Comparison of ENCODE assay signal across 8 cellular contexts in the genomic region with DNA sequence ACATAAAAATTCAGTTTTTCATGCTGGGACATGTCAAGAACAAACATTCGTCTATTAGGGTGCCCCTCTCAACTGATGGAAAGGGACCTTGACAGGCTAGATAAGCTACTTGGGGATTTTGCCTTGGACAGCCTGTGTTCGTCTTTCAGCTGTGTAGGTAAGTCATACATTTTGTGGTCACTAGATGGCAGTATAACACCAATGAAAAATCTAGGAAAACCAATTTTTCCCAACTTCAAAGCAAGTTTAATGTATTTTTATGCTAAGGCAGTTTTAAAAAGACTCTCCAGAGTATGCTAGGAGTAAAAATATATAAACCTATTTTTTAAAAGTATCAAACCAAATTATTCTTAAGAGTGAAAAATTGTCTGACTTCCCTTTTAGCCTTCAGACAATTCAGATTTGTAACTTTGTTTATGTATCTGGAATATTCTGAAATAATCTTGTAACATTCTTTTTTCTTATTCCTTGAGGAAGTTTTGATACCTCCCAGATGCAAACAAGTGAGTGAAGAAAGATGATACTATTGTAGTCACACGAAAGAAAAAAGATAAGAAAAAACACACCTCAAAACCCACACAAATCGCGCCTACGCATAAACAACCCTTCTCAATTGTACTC.
A peak's percentile ranks its signal among the peaks of the same experiment; 100 is the strongest.
DNase-seq lines count a peak whose midpoint lies in the region; ATAC-seq, FAIRE-seq and TF ChIP-seq lines count a peak whose summit lies in the region.

No MANE protein-coding gene starts in this region.

- no peaks in the 10 kb centered on the region for H3K27me3 Mint-ChIP-seq in neural progenitor cell (ENCODE audit: insufficient read depth, low read depth)
- H3K27me3 Mint-ChIP-seq in T-helper 2 cell treated with Interferon-gamma antibody and Interleukin-4, amounts not matched to agents 5 μg/mL and 100 μg/mL, for 36 hours (ENCODE audit: low read depth): peaks cover 2% of the 10 kb centered on the region

- no peaks in the 10 kb centered on the region for H3K9me3 ChIP-seq in fibroblast of lung (ENCODE audit: control insufficient read depth, insufficient read depth, low read depth, low read length)
- H3K9me3 ChIP-seq in neural progenitor cell (ENCODE audit: low read depth): no peaks in the 10 kb centered on the region

- H3K4me1 ChIP-seq in fibroblast of lung (ENCODE audit: control insufficient read depth, extremely low read depth, insufficient read depth, low read length) (no peaks in the 10 kb centered on the region), neural progenitor cell (peaks cover 7% of the 10 kb centered on the region)

- peaks cover 3% of the 10 kb centered on the region for H3K9me3 Mint-ChIP-seq in neural progenitor cell
- no peaks in the 10 kb centered on the region for H3K9me3 Mint-ChIP-seq in T-helper 2 cell treated with Interferon-gamma antibody and Interleukin-4, amounts not matched to agents 5 μg/mL and 100 μg/mL, for 36 hours

- no peak overlapping the region for H3K4me3 Mint-ChIP-seq in neural progenitor cell
- H3K4me3 Mint-ChIP-seq in T-helper 2 cell treated with Interferon-gamma antibody and Interleukin-4, amounts not matched to agents 5 μg/mL and 100 μg/mL, for 36 hours: no peak overlapping the region

- H3K4me2 ChIP-seq in fibroblast of lung (ENCODE audit: extremely low read depth, insufficient read depth, low read length) (no peak overlapping the region), neural progenitor cell (no peak overlapping the region)

- TF ChIP-seq CTCF in fibroblast of lung (conservative IDR thresholded peaks at IDR 0.05 in 1 of 2, IDR thresholded peaks at IDR 0.05 in 1 of 2; ENCODE audit: low read depth in 1 of 2, low read length in 2 of 2): peak; percentile 45 to 53
- peak; percentile 81 for TF ChIP-seq CTCF in neural progenitor cell (IDR thresholded peaks at IDR 0.05)

- H3K36me3 ChIP-seq in fibroblast of lung (ENCODE audit: control insufficient read depth, insufficient read depth, low read length): no peaks in the 10 kb centered on the region
- H3K36me3 ChIP-seq in neural progenitor cell: no peaks in the 10 kb centered on the region

- no peaks in the 10 kb centered on the region for H3K79me2 ChIP-seq in fibroblast of lung (ENCODE audit: control insufficient read depth, insufficient read depth, low read length)
- no peaks in the 10 kb centered on the region for H3K79me2 ChIP-seq in neural progenitor cell (ENCODE audit: low read depth)

- H3F3A ChIP-seq in neural progenitor cell (ENCODE audit: low read depth): peaks cover 14% of the 10 kb centered on the region

- H3K27me3 ChIP-seq in fibroblast of lung (ENCODE audit: control insufficient read depth, insufficient read depth, low read length): no peaks in the 10 kb centered on the region
- H3K27me3 ChIP-seq in neural progenitor cell: no peaks in the 10 kb centered on the region

- no peaks in the 10 kb centered on the region for H3K36me3 Mint-ChIP-seq in neural progenitor cell
- H3K36me3 Mint-ChIP-seq in T-helper 2 cell treated with Interferon-gamma antibody and Interleukin-4, amounts not matched to agents 5 μg/mL and 100 μg/mL, for 36 hours (ENCODE audit: low read depth): no peaks in the 10 kb centered on the region

- ATAC-seq in GM19395 (IDR thresholded peaks at IDR 0.05; ENCODE audit: unreplicated experiment): peak; percentile 58
- no peak for ATAC-seq in GM18873 (IDR thresholded peaks at IDR 0.05; ENCODE audit: low FRiP score, unreplicated experiment)

- DNase-seq in DMS114 treated with DMSO at 0.1 percent for 48 hours (lab: John Stamatoyannopoulos, UW; ENCODE audit: unreplicated experiment): peak; percentile 39
- peak; percentile 41 for DNase-seq in HTR-8/SVneo (ENCODE audit: insufficient read length, low spot score)
- peak; percentile 12 for DNase-seq in SKM-1 treated with dmso at 0.1 percent for 144 hours (lab: John Stamatoyannopoulos, UW; ENCODE audit: unreplicated experiment)
- DNase-seq in fibroblast of lung (ENCODE audit: low read depth in 2 of 2): peak; percentile 30 to 65
- peak; percentile 73 for DNase-seq in neural progenitor cell (ENCODE audit: low spot score)
- no peak for DNase-seq in T-helper 2 cell treated with Interferon-gamma antibody and Interleukin-4, amounts not matched to agents 5 μg/mL and 100 μg/mL, for 36 hours (ENCODE audit: low spot score)

- peak; percentile 83 for FAIRE-seq in HTR-8/SVneo (lab: Jason Lieb, UNC)

- H4K20me1 ChIP-seq in fibroblast of lung (ENCODE audit: control insufficient read depth, extremely low read depth, insufficient read depth, low read length): no peaks in the 10 kb centered on the region
- H4K20me1 ChIP-seq in neural progenitor cell (ENCODE audit: low read depth): no peaks in the 10 kb centered on the region

- H3K27ac Mint-ChIP-seq in neural progenitor cell: no peak overlapping the region
- H3K27ac Mint-ChIP-seq in T-helper 2 cell treated with Interferon-gamma antibody and Interleukin-4, amounts not matched to agents 5 μg/mL and 100 μg/mL, for 36 hours: no peak overlapping the region

- H3K27ac ChIP-seq in fibroblast of lung (ENCODE audit: insufficient read depth, low read length) (no peak overlapping the region), neural progenitor cell (no peak overlapping the region)

- H3K4me3 ChIP-seq in fibroblast of lung (replicated peaks in 1 of 4; ENCODE audit: control extremely low read depth in 1 of 4, insufficient read depth in 1 of 4, low read depth in 3 of 4, low read length in 4 of 4) (no peak overlapping the region), neural progenitor cell (no peak overlapping the region)

- H2AFZ ChIP-seq in fibroblast of lung (ENCODE audit: low read length) (no peak overlapping the region), neural progenitor cell (replicated peaks) (no peak overlapping the region)

- H3K4me1 Mint-ChIP-seq in neural progenitor cell: peaks cover 13% of the 10 kb centered on the region
- H3K4me1 Mint-ChIP-seq in T-helper 2 cell treated with Interferon-gamma antibody and Interleukin-4, amounts not matched to agents 5 μg/mL and 100 μg/mL, for 36 hours (ENCODE audit: low read depth): no peaks in the 10 kb centered on the region

- H3K9ac ChIP-seq in fibroblast of lung (ENCODE audit: insufficient read depth, low read length) (no peak overlapping the region), neural progenitor cell (no peak overlapping the region)
